In genomic region chr15:77039217-77039533, GRCh38 we compare ENCODE assay signal across 20 cellular contexts. TPM values are rescaled to one million over a fixed set of nuclear protein-coding genes. Genes with fewer than 3 reads are reported as not detected.
DNase-seq lines count a peak whose midpoint lies in the region; ATAC-seq and TF ChIP-seq lines count a peak whose summit lies in the region.
"Had no signal": no experiment of that assay in that cellular context is flagged by ENCODE, and none has a peak within 500 bp of the region (broad histone marks: within the 10 kb centered on the region; RNA-seq: fewer than 3 reads in every experiment).

No MANE protein-coding gene starts in this region.

- intact Hi-C loops in activated CD4-positive, alpha-beta T cell treated with anti-CD3 and anti-CD28 coated beads, Interleukin-2, amount 10 ng/mL, durations not matched to agents 24 days and 14 days (cut with micrococcal nuclease): no loop called here
- intact Hi-C loops in natural killer cell (cut with micrococcal nuclease): no loop called here
- intact Hi-C loops in activated T-helper 1 cell treated with anti-CD3 and anti-CD28 coated beads, Interleukin-12 subunit alpha, Interleukin-12 subunit beta, Interleukin-2, Interleukin-4 antibody, amounts not matched to agents 30 ng/mL and 10 ng/mL and 1 ng/mL, durations not matched to agents 14 hours and 24 hours and 36 hours (cut with micrococcal nuclease): no loop called here

- no peak for DNase-seq in activated CD4-positive, alpha-beta T cell treated with anti-CD3 and anti-CD28 coated beads, Interleukin-2, amount 10 ng/mL, durations not matched to agents 24 days and 14 days
- no peak for DNase-seq in activated CD4-positive, alpha-beta T cell treated with anti-CD3 and anti-CD28 coated beads for 4 hours
- DNase-seq in natural killer cell (no peak), SIG-M5 treated with dmso at 0.1 percent for 504 hours (lab: John Stamatoyannopoulos, UW; ENCODE audit: unreplicated experiment) (no peak), NCI-H1092 (lab: John Stamatoyannopoulos, UW) (no peak)
- DNase-seq in natural killer cell treated with Interleukin-12 subunit alpha and Interleukin-12 subunit beta and Interleukin-15 and Interleukin-18, amount 100 ng/mL, for 72 hours (ENCODE audit: low spot score): no peak
- DNase-seq in activated T-helper 1 cell treated with anti-CD3 and anti-CD28 coated beads, Interleukin-12 subunit alpha, Interleukin-12 subunit beta, Interleukin-2, Interleukin-4 antibody, amounts not matched to agents 30 ng/mL and 10 ng/mL and 1 ng/mL, durations not matched to agents 14 hours and 24 hours and 36 hours (ENCODE audit: low spot score): no peak
- DNase-seq: BE2C; COR-L47; DMS79; NCI-H1105 treated with DMSO at 0.1 percent for 48 hours; NCI-H1694; NCI-H2081; NCI-H2171; NCI-H345; NCI-H524; NCI-H774; NK-92 treated with Interleukin-12 subunit alpha and Interleukin-12 subunit beta, amount 100 ng/mL, for 24 hours had no signal

- H3K4me1 Mint-ChIP-seq in activated CD4-positive, alpha-beta T cell treated with anti-CD3 and anti-CD28 coated beads, Interleukin-2, amount 10 ng/mL, durations not matched to agents 24 days and 14 days: peaks cover 8% of the 10 kb centered on the region
- peaks cover 24 to 63% of the 10 kb centered on the region in 2 donors for H3K4me1 Mint-ChIP-seq in natural killer cell
- H3K4me1 Mint-ChIP-seq in natural killer cell treated with Interleukin-12 subunit alpha and Interleukin-12 subunit beta and Interleukin-15 and Interleukin-18, amount 100 ng/mL, for 72 hours (ENCODE audit: low read depth in 2 of 2): peaks cover 16 to 45% of the 10 kb centered on the region in 2 donors
- H3K4me1 Mint-ChIP-seq in activated T-helper 1 cell treated with anti-CD3 and anti-CD28 coated beads, Interleukin-12 subunit alpha, Interleukin-12 subunit beta, Interleukin-2, Interleukin-4 antibody, amounts not matched to agents 30 ng/mL and 10 ng/mL and 1 ng/mL, durations not matched to agents 14 hours and 24 hours and 36 hours (ENCODE audit: low read depth): peaks cover 20% of the 10 kb centered on the region

- no peak for ATAC-seq in natural killer cell
- ATAC-seq in natural killer cell treated with Interleukin-12 subunit alpha and Interleukin-12 subunit beta and Interleukin-15 and Interleukin-18, amount 100 ng/mL, for 72 hours: no peak

- H3K9me3 Mint-ChIP-seq in activated CD4-positive, alpha-beta T cell treated with anti-CD3 and anti-CD28 coated beads, Interleukin-2, amount 10 ng/mL, durations not matched to agents 24 days and 14 days: peaks cover 3% of the 10 kb centered on the region
- no peaks in the 10 kb centered on the region for H3K9me3 Mint-ChIP-seq in natural killer cell
- H3K9me3 Mint-ChIP-seq in natural killer cell treated with Interleukin-12 subunit alpha and Interleukin-12 subunit beta and Interleukin-15 and Interleukin-18, amount 100 ng/mL, for 72 hours: no peaks in the 10 kb centered on the region
- H3K9me3 Mint-ChIP-seq in activated T-helper 1 cell treated with anti-CD3 and anti-CD28 coated beads, Interleukin-12 subunit alpha, Interleukin-12 subunit beta, Interleukin-2, Interleukin-4 antibody, amounts not matched to agents 30 ng/mL and 10 ng/mL and 1 ng/mL, durations not matched to agents 14 hours and 24 hours and 36 hours: no peaks in the 10 kb centered on the region

- peaks cover 68% of the 10 kb centered on the region for H3K36me3 Mint-ChIP-seq in activated CD4-positive, alpha-beta T cell treated with anti-CD3 and anti-CD28 coated beads, Interleukin-2, amount 10 ng/mL, durations not matched to agents 24 days and 14 days (ENCODE audit: low read depth)
- peaks cover 4% of the 10 kb centered on the region for H3K36me3 Mint-ChIP-seq in natural killer cell
- H3K36me3 Mint-ChIP-seq in natural killer cell treated with Interleukin-12 subunit alpha and Interleukin-12 subunit beta and Interleukin-15 and Interleukin-18, amount 100 ng/mL, for 72 hours: peaks cover 6% of the 10 kb centered on the region
- peaks cover 58% of the 10 kb centered on the region for H3K36me3 Mint-ChIP-seq in activated T-helper 1 cell treated with anti-CD3 and anti-CD28 coated beads, Interleukin-12 subunit alpha, Interleukin-12 subunit beta, Interleukin-2, Interleukin-4 antibody, amounts not matched to agents 30 ng/mL and 10 ng/mL and 1 ng/mL, durations not matched to agents 14 hours and 24 hours and 36 hours (ENCODE audit: low read depth)

- H3K4me3 Mint-ChIP-seq in activated CD4-positive, alpha-beta T cell treated with anti-CD3 and anti-CD28 coated beads, Interleukin-2, amount 10 ng/mL, durations not matched to agents 24 days and 14 days: no peak overlapping the region
- H3K4me3 Mint-ChIP-seq in natural killer cell: no peak overlapping the region
- no peak overlapping the region for H3K4me3 Mint-ChIP-seq in natural killer cell treated with Interleukin-12 subunit alpha and Interleukin-12 subunit beta and Interleukin-15 and Interleukin-18, amount 100 ng/mL, for 72 hours
- no peak overlapping the region for H3K4me3 Mint-ChIP-seq in activated T-helper 1 cell treated with anti-CD3 and anti-CD28 coated beads, Interleukin-12 subunit alpha, Interleukin-12 subunit beta, Interleukin-2, Interleukin-4 antibody, amounts not matched to agents 30 ng/mL and 10 ng/mL and 1 ng/mL, durations not matched to agents 14 hours and 24 hours and 36 hours

- peak overlapping the region; percentile 62 for H3K27ac Mint-ChIP-seq in activated CD4-positive, alpha-beta T cell treated with anti-CD3 and anti-CD28 coated beads, Interleukin-2, amount 10 ng/mL, durations not matched to agents 24 days and 14 days
- H3K27ac Mint-ChIP-seq in natural killer cell: peak overlapping the region; percentile 67 to 97
- H3K27ac Mint-ChIP-seq in natural killer cell treated with Interleukin-12 subunit alpha and Interleukin-12 subunit beta and Interleukin-15 and Interleukin-18, amount 100 ng/mL, for 72 hours: peak overlapping the region in 1 of 2 donors; percentile 77
- peak overlapping the region; percentile 47 for H3K27ac Mint-ChIP-seq in activated T-helper 1 cell treated with anti-CD3 and anti-CD28 coated beads, Interleukin-12 subunit alpha, Interleukin-12 subunit beta, Interleukin-2, Interleukin-4 antibody, amounts not matched to agents 30 ng/mL and 10 ng/mL and 1 ng/mL, durations not matched to agents 14 hours and 24 hours and 36 hours
- H3K27ac Mint-ChIP-seq: IgD-negative memory B cell had no signal

- no peaks in the 10 kb centered on the region for H3K27me3 Mint-ChIP-seq in activated CD4-positive, alpha-beta T cell treated with anti-CD3 and anti-CD28 coated beads, Interleukin-2, amount 10 ng/mL, durations not matched to agents 24 days and 14 days
- no peaks in the 10 kb centered on the region for H3K27me3 Mint-ChIP-seq in natural killer cell (ENCODE audit: low read depth in 2 of 2)
- H3K27me3 Mint-ChIP-seq in natural killer cell treated with Interleukin-12 subunit alpha and Interleukin-12 subunit beta and Interleukin-15 and Interleukin-18, amount 100 ng/mL, for 72 hours: no peaks in the 10 kb centered on the region
- H3K27me3 Mint-ChIP-seq in activated T-helper 1 cell treated with anti-CD3 and anti-CD28 coated beads, Interleukin-12 subunit alpha, Interleukin-12 subunit beta, Interleukin-2, Interleukin-4 antibody, amounts not matched to agents 30 ng/mL and 10 ng/mL and 1 ng/mL, durations not matched to agents 14 hours and 24 hours and 36 hours (ENCODE audit: insufficient read depth): no peaks in the 10 kb centered on the region
- H3K27me3 Mint-ChIP-seq: IgD-negative memory B cell had no signal

- no peak for TF ChIP-seq CTCF in natural killer cell (IDR thresholded peaks at IDR 0.05)

RNA-seq across cellular contexts. Expression of gene TSPAN3, which starts 31.7 kb away (rescaled TPM):
- 41.4 and 43.0 TPM in 2 replicates for total RNA-seq in activated CD4-positive, alpha-beta T cell treated with anti-CD3 and anti-CD28 coated beads, Interleukin-2, amount 10 ng/mL, durations not matched to agents 24 days and 14 days
- 10 to 100 TPM; 18.7 to 37.4 (median 29.9) TPM for total RNA-seq in natural killer cell
- total RNA-seq in natural killer cell treated with Interleukin-12 subunit alpha and Interleukin-12 subunit beta and Interleukin-15 and Interleukin-18, amount 100 ng/mL, for 72 hours: 10 to 100 TPM; 49.3 to 54.9 TPM
- total RNA-seq in activated T-helper 1 cell treated with anti-CD3 and anti-CD28 coated beads, Interleukin-12 subunit alpha, Interleukin-12 subunit beta, Interleukin-2, Interleukin-4 antibody, amounts not matched to agents 30 ng/mL and 10 ng/mL and 1 ng/mL, durations not matched to agents 14 hours and 24 hours and 36 hours: 41.5 and 41.6 TPM in 2 replicates

RNA-seq across cellular contexts. Expression of gene PSTPIP1, which starts 44.2 kb away (rescaled TPM):
- total RNA-seq in activated CD4-positive, alpha-beta T cell treated with anti-CD3 and anti-CD28 coated beads, Interleukin-2, amount 10 ng/mL, durations not matched to agents 24 days and 14 days: 182 and 186 TPM in 2 replicates
- total RNA-seq in natural killer cell: 100 to 1,000 TPM; 218 to 316 (median 228) TPM
- 100 to 1,000 TPM; 161 to 167 TPM for total RNA-seq in natural killer cell treated with Interleukin-12 subunit alpha and Interleukin-12 subunit beta and Interleukin-15 and Interleukin-18, amount 100 ng/mL, for 72 hours
- total RNA-seq in activated T-helper 1 cell treated with anti-CD3 and anti-CD28 coated beads, Interleukin-12 subunit alpha, Interleukin-12 subunit beta, Interleukin-2, Interleukin-4 antibody, amounts not matched to agents 30 ng/mL and 10 ng/mL and 1 ng/mL, durations not matched to agents 14 hours and 24 hours and 36 hours: 218 and 226 TPM in 2 replicates
- total RNA-seq: SJSA1 had no signal
